ENCODE assay signal across 8 cellular contexts in genomic region chr20:45813006-45813340, GRCh38. TPM values are rescaled to one million over a fixed set of nuclear protein-coding genes. Genes with fewer than 3 reads are reported as not detected.
A peak's percentile ranks its signal among the peaks of the same experiment; 100 is the strongest.
DNase-seq lines count a peak whose midpoint lies in the region; ATAC-seq, FAIRE-seq and TF ChIP-seq lines count a peak whose summit lies in the region.

No MANE protein-coding gene starts in this region.

- H3K36me3 ChIP-seq in BLaER1 treated with 17β-estradiol and CSF1 and Interleukin-3, amounts not matched to agents 10 nM and 100 nM: peaks cover 39 to 78% (median 72%) of the 10 kb centered on the region in 11 experiments
- peaks cover 84% of the 10 kb centered on the region for H3K36me3 ChIP-seq in KOPT-K1 (ENCODE audit: insufficient read depth, low read length)
- peaks cover 13% of the 10 kb centered on the region for H3K36me3 ChIP-seq in colonic mucosa

- peaks cover 49% of the 10 kb centered on the region for H3K36me3 Mint-ChIP-seq in nephron (ENCODE audit: low read depth)

- ATAC-seq in HG02588 (IDR thresholded peaks at IDR 0.05; ENCODE audit: unreplicated experiment): no peak

- TF ChIP-seq CTCF in colonic mucosa (IDR thresholded peaks at IDR 0.05) (no peak), nephron (IDR thresholded peaks at IDR 0.05; ENCODE audit: unreplicated experiment in 3 of 3) (no peak)

- H3K27ac ChIP-seq in BLaER1 treated with 17β-estradiol and CSF1 and Interleukin-3, amounts not matched to agents 10 nM and 100 nM: peak overlapping the region in 10 of 11 experiments; percentile 39 to 92 (median 85); a peak in 19 of 22 replicates
- peak overlapping the region; percentile 91 for H3K27ac ChIP-seq in KOPT-K1 (ENCODE audit: low read depth, low read length, poor library complexity, severe bottlenecking)
- H3K27ac ChIP-seq in colonic mucosa: no peak overlapping the region

- H3K27me3 ChIP-seq in BLaER1 treated with 17β-estradiol and CSF1 and Interleukin-3, amounts not matched to agents 10 nM and 100 nM: peaks cover 0 to 19% (median 14%) of the 10 kb centered on the region in 11 experiments; a peak in 10 of 22 replicates
- H3K27me3 ChIP-seq in colonic mucosa: no peaks in the 10 kb centered on the region

- no peaks in the 10 kb centered on the region for H3K27me3 Mint-ChIP-seq in nephron (ENCODE audit: low read depth)

- no peak for DNase-seq in colonic mucosa
- no peak for DNase-seq in frontal cortex (ENCODE audit: low spot score in 2 of 2)
- DNase-seq in NCI-H446 treated with DMSO at 0.1 percent for 48 hours (lab: John Stamatoyannopoulos, UW): no peak
- no peak for DNase-seq in SK-N-DZ (ENCODE audit: low spot score)

- peaks cover 25% of the 10 kb centered on the region for H3K4me1 Mint-ChIP-seq in nephron

- H3K4me3 Mint-ChIP-seq in nephron: peak overlapping the region; percentile 90 to 94 (median 93)

- peak overlapping the region; percentile 78 to 93 (median 87) for H3K4me2 ChIP-seq in BLaER1 treated with 17β-estradiol and CSF1 and Interleukin-3, amounts not matched to agents 10 nM and 100 nM

- H3K27ac Mint-ChIP-seq in nephron: peak overlapping the region in 2 of 3 experiments; percentile 26 to 81

- peaks cover 0 to 23% (median 0%) of the 10 kb centered on the region in 11 experiments; a peak in 9 of 22 replicates for H4K20me1 ChIP-seq in BLaER1 treated with 17β-estradiol and CSF1 and Interleukin-3, amounts not matched to agents 10 nM and 100 nM

- peak overlapping the region; percentile 61 to 90 (median 84) for H3K9ac ChIP-seq in BLaER1 treated with 17β-estradiol and CSF1 and Interleukin-3, amounts not matched to agents 10 nM and 100 nM
- H3K9ac ChIP-seq in colonic mucosa (ENCODE audit: low read depth in 2 of 2, low read length in 2 of 2): peak overlapping the region; percentile 28 to 81

- H3K9me3 ChIP-seq in BLaER1 treated with 17β-estradiol and CSF1 and Interleukin-3, amounts not matched to agents 10 nM and 100 nM (replicated peaks in 1 of 11): peaks cover 0 to 23% (median 20%) of the 10 kb centered on the region in 11 experiments; a peak in 20 of 22 replicates
- H3K9me3 ChIP-seq in KOPT-K1 (ENCODE audit: insufficient read depth, low read length, poor library complexity, severe bottlenecking): peaks cover 11% of the 10 kb centered on the region
- H3K9me3 ChIP-seq in colonic mucosa: no peaks in the 10 kb centered on the region

- intact Hi-C loops in colonic mucosa (cut with DNase I): no loop called here

- FAIRE-seq in frontal cortex (lab: Jason Lieb, UNC): no peak

- H3K4me3 ChIP-seq in BLaER1 treated with 17β-estradiol and CSF1 and Interleukin-3, amounts not matched to agents 10 nM and 100 nM: peak overlapping the region; percentile 56 to 84 (median 72)
- H3K4me3 ChIP-seq in colonic mucosa: peak overlapping the region; percentile 70

- H3K9me3 Mint-ChIP-seq in nephron: no peaks in the 10 kb centered on the region

- peaks cover 21 to 49% (median 39%) of the 10 kb centered on the region in 10 experiments for H3K4me1 ChIP-seq in BLaER1 treated with 17β-estradiol and CSF1 and Interleukin-3, amounts not matched to agents 10 nM and 100 nM
- peaks cover 3% of the 10 kb centered on the region for H3K4me1 ChIP-seq in colonic mucosa

RNA-seq across cellular contexts. Expression of gene UBE2C, which starts 0.5 kb away (rescaled TPM):
- total RNA-seq in colonic mucosa: 100 to 1,000 TPM in 1 of 2 donors, 10 to 100 TPM in 1; 23.7 to 117 TPM
- total RNA-seq in frontal cortex: 3.7 TPM
- 632 and 647 TPM in 2 replicates for polyA plus RNA-seq in SK-N-DZ (2014; cell fraction: cytosol; rRNA removed)
- polyA plus RNA-seq in SK-N-DZ (2014; cell fraction: nucleus; rRNA removed): 277 and 311 TPM in 2 replicates

RNA-seq across cellular contexts. Expression of gene TNNC2, which starts 14.1 kb away (rescaled TPM):
- 1 to 10 TPM; 2.9 to 3.8 TPM for total RNA-seq in colonic mucosa
- not detected for total RNA-seq in frontal cortex
- polyA plus RNA-seq in SK-N-DZ (2014; cell fraction: cytosol; rRNA removed): 9.6 and 10.0 TPM in 2 replicates
- polyA plus RNA-seq in SK-N-DZ (2014; cell fraction: nucleus; rRNA removed): 5.8 and 8.1 TPM in 2 replicates

RNA-seq across cellular contexts. Expression of gene SNX21, which starts 20.6 kb away (rescaled TPM):
- total RNA-seq in colonic mucosa (10 to 100 TPM; 11.2 to 12.6 TPM), frontal cortex (15.5 TPM)
- polyA plus RNA-seq in SK-N-DZ (2014; cell fraction: cytosol; rRNA removed): 49.4 and 52.7 TPM in 2 replicates
- 27.5 and 36.5 TPM in 2 replicates for polyA plus RNA-seq in SK-N-DZ (2014; cell fraction: nucleus; rRNA removed)

RNA-seq across cellular contexts. Expression of gene DNTTIP1, which starts 21.2 kb away (rescaled TPM):
- total RNA-seq in colonic mucosa: 10 to 100 TPM; 41.5 to 96.5 TPM
- 13.0 TPM for total RNA-seq in frontal cortex
- 33.3 and 34.6 TPM in 2 replicates for polyA plus RNA-seq in SK-N-DZ (2014; cell fraction: cytosol; rRNA removed)
- 29.9 and 45.6 TPM in 2 replicates for polyA plus RNA-seq in SK-N-DZ (2014; cell fraction: nucleus; rRNA removed)

RNA-seq across cellular contexts. Expression of gene WFDC3, which starts 21.3 kb away (rescaled TPM):
- total RNA-seq in colonic mucosa: 10 to 100 TPM in 1 of 2 donors, 1 to 10 TPM in 1; 2.5 to 15.6 TPM
- not detected for total RNA-seq in frontal cortex
- 0.61 TPM in 1 of 2 replicates, not detected in the other for polyA plus RNA-seq in SK-N-DZ (2014; cell fraction: cytosol; rRNA removed)
- polyA plus RNA-seq in SK-N-DZ (2014; cell fraction: nucleus; rRNA removed): not detected in 2 replicates
